Comparison of ENCODE assay signal across 10 cellular contexts in the genomic region with DNA sequence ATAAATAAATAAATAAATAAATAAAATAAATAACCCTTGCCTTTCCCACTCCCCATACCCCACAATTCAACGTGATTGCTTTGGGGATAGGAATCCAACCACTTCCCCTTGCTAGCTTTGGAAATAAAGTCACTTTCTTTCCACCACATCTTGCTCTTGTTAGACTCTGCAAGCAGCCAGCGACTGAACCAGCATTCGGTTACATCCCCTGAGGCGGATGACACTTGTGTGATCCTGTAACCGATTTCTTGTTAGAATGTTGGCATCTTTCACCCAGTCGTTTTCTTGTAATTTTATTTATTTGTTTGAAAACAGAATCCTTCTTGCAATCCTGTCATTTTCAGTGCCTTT. TPM values are rescaled to one million over a fixed set of nuclear protein-coding genes. Genes with fewer than 3 reads are reported as not detected.
DNase-seq lines count a peak whose midpoint lies in the region; ATAC-seq, FAIRE-seq and TF ChIP-seq lines count a peak whose summit lies in the region.
"Had no signal": no experiment of that assay in that cellular context is flagged by ENCODE, and none has a peak within 500 bp of the region (broad histone marks: within the 10 kb centered on the region; RNA-seq: fewer than 3 reads in every experiment).

No MANE protein-coding gene starts in this region.

- H4K12ac ChIP-seq in trophoblast cell (ENCODE audit: low read depth, low read length), result no peak overlapping the region

- H4K91ac ChIP-seq in trophoblast cell (ENCODE audit: low read depth, low read length), result no peak overlapping the region

- H3K4me3 ChIP-seq in astrocyte (ENCODE audit: insufficient read depth, low read depth, low read length) (no peak overlapping the region), trophoblast cell (ENCODE audit: low read depth, low read length) (no peak overlapping the region)

- H3K27me3 ChIP-seq in astrocyte (ENCODE audit: insufficient read depth, low read length) (no peaks in the 10 kb centered on the region), trophoblast cell (ENCODE audit: insufficient read depth, low read length) (no peaks in the 10 kb centered on the region)

- no peak overlapping the region for H3K4me2 ChIP-seq in astrocyte (ENCODE audit: low read length)
- no peak overlapping the region for H3K4me2 ChIP-seq in trophoblast cell (ENCODE audit: low read length)

- no peak overlapping the region for H3K14ac ChIP-seq in trophoblast cell (ENCODE audit: low read length)

- peaks cover 2% of the 10 kb centered on the region for H3K27me3 Mint-ChIP-seq in astrocyte (ENCODE audit: low read depth, unreplicated experiment)

- H3K4me3 Mint-ChIP-seq in astrocyte (ENCODE audit: unreplicated experiment), result peak overlapping the region; percentile 54

- peaks cover 2% of the 10 kb centered on the region for H3K9me3 Mint-ChIP-seq in astrocyte (ENCODE audit: unreplicated experiment)

- no peak for ATAC-seq in GM21717 (IDR thresholded peaks at IDR 0.05; ENCODE audit: unreplicated experiment)

- WGBS in trophoblast cell (ENCODE audit: extremely low coverage, insufficient coverage, insufficient read length), result no CpG with 5 or more reads among the region's 6 CpGs

- no peak overlapping the region for H3K18ac ChIP-seq in trophoblast cell (ENCODE audit: low read length)

- peaks cover 1% of the 10 kb centered on the region for H3K36me3 Mint-ChIP-seq in astrocyte (ENCODE audit: low read depth, unreplicated experiment)

- H4K20me1 ChIP-seq in astrocyte (ENCODE audit: insufficient read depth, low read length), result peaks cover 23% of the 10 kb centered on the region

- DNase-seq in CD1c-positive myeloid dendritic cell (ENCODE audit: extremely low spot score) (peak; percentile 63), M059J (ENCODE audit: low read depth) (peak; percentile 94), astrocyte (ENCODE audit: low read depth) (no peak), trophoblast cell (peak; percentile 95 to 99), NCI-H510A (lab: John Stamatoyannopoulos, UW) (no peak), mesenteric fat pad (ENCODE audit: low spot score) (no peak), NCI-H1105 treated with DMSO at 0.1 percent for 48 hours (lab: John Stamatoyannopoulos, UW) (no peak)
- DNase-seq: activated T-cell treated with anti-CD3 and anti-CD28 coated beads, Interleukin-2, amount 50 U/mL, for 1 hour; DND-41 had no signal

- no peak overlapping the region for H2AFZ ChIP-seq in astrocyte (ENCODE audit: low read depth, low read length)
- H2AFZ ChIP-seq in trophoblast cell (ENCODE audit: insufficient read depth, low read length, poor library complexity), result no peak overlapping the region

- H2BK120ac ChIP-seq in trophoblast cell (ENCODE audit: insufficient read depth, low read length, poor library complexity), result no peak overlapping the region

- H4K8ac ChIP-seq in trophoblast cell (ENCODE audit: low read depth, low read length), result no peak overlapping the region

- no peak overlapping the region for H3K4ac ChIP-seq in trophoblast cell (ENCODE audit: low read depth, low read length)

- no peak overlapping the region for H3K27ac Mint-ChIP-seq in astrocyte (ENCODE audit: unreplicated experiment)

- H3K27ac ChIP-seq in astrocyte (ENCODE audit: low read depth, low read length) (no peak overlapping the region), trophoblast cell (ENCODE audit: low read depth, low read length) (no peak overlapping the region)

- peak overlapping the region; percentile 42 for H2BK12ac ChIP-seq in trophoblast cell (ENCODE audit: low read length)

- H3K36me3 ChIP-seq in astrocyte (ENCODE audit: insufficient read depth, low read length), result no peaks in the 10 kb centered on the region
- peaks cover 0 to 3% of the 10 kb centered on the region in 2 experiments for H3K36me3 ChIP-seq in trophoblast cell (ENCODE audit: control insufficient read depth in 1 of 2, insufficient read depth in 2 of 2, low read length in 2 of 2)

- no peak overlapping the region for H2BK5ac ChIP-seq in trophoblast cell (ENCODE audit: low read depth, low read length, poor library complexity)

- H3K4me1 ChIP-seq in astrocyte (ENCODE audit: insufficient read depth, low read length) (peaks cover 26% of the 10 kb centered on the region), trophoblast cell (ENCODE audit: control insufficient read depth in 1 of 2, insufficient read depth in 2 of 2, low read length in 2 of 2) (peaks cover 9 to 18% of the 10 kb centered on the region in 2 experiments)

- no peak overlapping the region for H3K23ac ChIP-seq in trophoblast cell (ENCODE audit: low read length)

- H3K79me2 ChIP-seq in astrocyte (ENCODE audit: insufficient read depth, low read length), result peaks cover 31% of the 10 kb centered on the region
- H3K79me2 ChIP-seq in trophoblast cell (ENCODE audit: control insufficient read depth, insufficient read depth, low read length, poor library complexity), result peaks cover 16% of the 10 kb centered on the region

- H3K4me1 Mint-ChIP-seq in astrocyte (ENCODE audit: low read depth, unreplicated experiment), result peaks cover 20% of the 10 kb centered on the region

- H3K79me1 ChIP-seq in trophoblast cell (ENCODE audit: low read length), result peaks cover 18% of the 10 kb centered on the region

- no peak for TF ChIP-seq CTCF in astrocyte (IDR thresholded peaks at IDR 0.05; ENCODE audit: insufficient read depth, low read depth, low read length)

- H2AK5ac ChIP-seq in trophoblast cell (ENCODE audit: low read length), result no peak overlapping the region

- H3K9ac ChIP-seq in astrocyte (ENCODE audit: low read length) (no peak overlapping the region), trophoblast cell (ENCODE audit: low read length) (no peak overlapping the region)

- FAIRE-seq in astrocyte (lab: Jason Lieb, UNC), result no peak

- no peaks in the 10 kb centered on the region for H3K9me3 ChIP-seq in astrocyte (ENCODE audit: insufficient read depth, low read depth, low read length)
- no peaks in the 10 kb centered on the region for H3K9me3 ChIP-seq in trophoblast cell (ENCODE audit: insufficient read depth, low read depth, low read length)

RNA-seq across cellular contexts. Expression of gene IFNGR2, which starts 1.6 kb away (rescaled TPM):
- total RNA-seq in M059J (2014; rRNA removed; shearing (Covaris generic)), result 75.2 and 80.1 TPM in 2 replicates
- total RNA-seq in astrocyte (58.9 and 69.9 TPM in 2 replicates), mesenteric fat pad (150 TPM)
- 36.4 and 40.4 TPM in 2 replicates for polyA plus RNA-seq in trophoblast cell (2013)

Comparison
In these comparisons a context has a peak if more than half of its experiments do, and no peak if none do; other contexts are left out.
1. DNase-seq: peak in CD1c-positive myeloid dendritic cell (single experiment), M059J (single experiment) and trophoblast cell (2 of 2); none in astrocyte (single experiment), NCI-H510A (single experiment), mesenteric fat pad (single experiment) and NCI-H1105 treated with DMSO at 0.1 percent for 48 hours (single experiment).